Comparison of ENCODE assay signal across 33 cellular contexts in genomic region chr11:117075186-117075585, GRCh38. TPM values are rescaled to one million over a fixed set of nuclear protein-coding genes. Genes with fewer than 3 reads are reported as not detected.
DNase-seq lines count a peak whose midpoint lies in the region; ATAC-seq, FAIRE-seq and TF ChIP-seq lines count a peak whose summit lies in the region.
"Had no signal": no experiment of that assay in that cellular context is flagged by ENCODE, and none has a peak within 500 bp of the region (broad histone marks: within the 10 kb centered on the region; RNA-seq: fewer than 3 reads in every experiment).

No MANE protein-coding gene starts in this region.

- no peaks in the 10 kb centered on the region for H3K9me3 Mint-ChIP-seq in CD14-positive monocyte
- H3K9me3 Mint-ChIP-seq in activated T-helper 17 cell treated with anti-CD3 and anti-CD28 coated beads, Interleukin-2, amount 50 U/mL, for 72 hours, result no peaks in the 10 kb centered on the region
- no peaks in the 10 kb centered on the region for H3K9me3 Mint-ChIP-seq in CD4-positive, alpha-beta T cell
- H3K9me3 Mint-ChIP-seq: activated B cell treated with CpG ODN at 0.5 μM for 24 hours; activated T-cell treated with anti-CD3 and anti-CD28 coated beads, Interleukin-2, amount 50 U/mL, for 72 hours; effector memory CD8-positive, alpha-beta T cell; IgD-negative memory B cell had no signal

- H3K27ac Mint-ChIP-seq in CD14-positive monocyte, result peak overlapping the region in 6 of 7 donors; percentile 3 to 79 (median 52)
- H3K27ac Mint-ChIP-seq in activated T-helper 17 cell treated with anti-CD3 and anti-CD28 coated beads, Interleukin-2, amount 50 U/mL, for 72 hours, result no peak overlapping the region
- no peak overlapping the region for H3K27ac Mint-ChIP-seq in CD4-positive, alpha-beta T cell
- H3K27ac Mint-ChIP-seq: activated B cell treated with CpG ODN at 0.5 μM for 24 hours; activated CD8-positive, alpha-beta memory T cell treated with anti-CD3 and anti-CD28 coated beads, Interleukin-2, amount 10 ng/mL, durations not matched to agents 7 days and 5 days; activated T-cell treated with anti-CD3 and anti-CD28 coated beads, Interleukin-2, amount 50 U/mL, for 72 hours; progenitor cell of endocrine pancreas had no signal

- POLR2A ChIA-PET in HEK293 (lab: Yijun Ruan, JAX), result no interaction called here
- POLR2A ChIA-PET in CD4-positive, alpha-beta T cell (lab: Charles Lee), result no interaction called here
- POLR2A ChIA-PET in SK-N-SH (lab: Yijun Ruan, JAX), result no interaction called here

- H3K27me3 ChIP-seq in keratinocyte (ENCODE audit: control insufficient read depth, extremely low read depth, insufficient read depth, low read length), result no peaks in the 10 kb centered on the region
- H3K27me3 ChIP-seq in CD4-positive, alpha-beta T cell (ENCODE audit: control insufficient read depth, insufficient read depth, low read length), result no peaks in the 10 kb centered on the region
- H3K27me3 ChIP-seq in SK-N-SH (ENCODE audit: insufficient read depth), result no peaks in the 10 kb centered on the region
- H3K27me3 ChIP-seq: esophagus squamous epithelium, gastrocnemius medialis had no signal

- H4K20me1 ChIP-seq in keratinocyte (ENCODE audit: control insufficient read depth, extremely low read depth, insufficient read depth, low read length) (no peaks in the 10 kb centered on the region), SK-N-SH (ENCODE audit: insufficient read depth) (peaks cover 37% of the 10 kb centered on the region)

- peak; percentile 13 for ATAC-seq in activated T-helper 17 cell treated with anti-CD3 and anti-CD28 coated beads, Interleukin-2, amount 50 U/mL, for 72 hours (replicated peaks)
- ATAC-seq in GM18502 (IDR thresholded peaks at IDR 0.05; ENCODE audit: poor library complexity, unreplicated experiment), result no peak
- no peak for ATAC-seq in CD4-positive, alpha-beta T cell (ENCODE audit: poor library complexity)
- ATAC-seq in HG03159 (IDR thresholded peaks at IDR 0.05; ENCODE audit: unreplicated experiment), result no peak
- ATAC-seq: activated CD8-positive, alpha-beta memory T cell treated with anti-CD3 and anti-CD28 coated beads, Interleukin-2, amount 10 ng/mL, durations not matched to agents 7 days and 5 days; activated T-cell treated with anti-CD3 and anti-CD28 coated beads, Interleukin-2, amount 50 U/mL, for 72 hours; effector memory CD8-positive, alpha-beta T cell; gastrocnemius medialis; sciatic nerve had no signal

- peaks cover 62% of the 10 kb centered on the region for H3K4me1 Mint-ChIP-seq in CD14-positive monocyte
- H3K4me1 Mint-ChIP-seq in activated T-helper 17 cell treated with anti-CD3 and anti-CD28 coated beads, Interleukin-2, amount 50 U/mL, for 72 hours, result peaks cover 35% of the 10 kb centered on the region
- peaks cover 58% of the 10 kb centered on the region for H3K4me1 Mint-ChIP-seq in CD4-positive, alpha-beta T cell (ENCODE audit: low read depth)

- H3K9me3 ChIP-seq in HEK293 (ENCODE audit: control insufficient read depth, insufficient read depth, low read depth, low read length) (no peaks in the 10 kb centered on the region), keratinocyte (ENCODE audit: control insufficient read depth, low read depth, low read length) (no peaks in the 10 kb centered on the region), SK-N-SH (no peaks in the 10 kb centered on the region)
- no peaks in the 10 kb centered on the region for H3K9me3 ChIP-seq in CD4-positive, alpha-beta T cell (ENCODE audit: control insufficient read depth, low read length)
- H3K9me3 ChIP-seq: esophagus squamous epithelium, gastrocnemius medialis had no signal

- no peak for TF ChIP-seq RAD21 in SK-N-SH (IDR thresholded peaks at IDR 0.05; ENCODE audit: low read length)

- no peak for TF ChIP-seq EP300 in SK-N-SH (IDR thresholded peaks at IDR 0.05; ENCODE audit: borderline replicate concordance in 1 of 2, low read depth in 1 of 2, low read length in 1 of 2)

- no peak overlapping the region for H3K4me3 ChIP-seq in HEK293 (ENCODE audit: low read depth, low read length)
- H3K4me3 ChIP-seq in keratinocyte (ENCODE audit: control insufficient read depth in 2 of 3, extremely low read depth in 1 of 3, insufficient read depth in 2 of 3, low read depth in 1 of 3, low read length in 3 of 3), result no peak overlapping the region
- no peak overlapping the region for H3K4me3 ChIP-seq in SK-N-SH (ENCODE audit: low read depth in 2 of 2, low read length in 1 of 2)
- H3K4me3 ChIP-seq: coronary artery, esophagus squamous epithelium, gastrocnemius medialis had no signal

- DNase-seq in CD14-positive monocyte (ENCODE audit: low spot score) (no peak), keratinocyte (ENCODE audit: low read depth, low spot score) (peak; percentile 53), SK-N-SH (no peak)
- no peak for DNase-seq in CD4-positive, alpha-beta T cell
- DNase-seq: activated B cell treated with CpG ODN at 0.5 μM for 24 hours; activated CD4-positive, alpha-beta T cell treated with anti-CD3 and anti-CD28 coated beads, Interleukin-2, amount 50 U/mL, for 1 hour; activated CD8-positive, alpha-beta memory T cell treated with anti-CD3 and anti-CD28 coated beads, Interleukin-2, amount 10 ng/mL, durations not matched to agents 7 days and 5 days; activated naive CD4-positive, alpha-beta T cell treated with anti-CD3 and anti-CD28 coated beads, Interleukin-2, amount 50 U/mL, for 16 hours; activated T-cell treated with anti-CD3 and anti-CD28 coated beads, Interleukin-2, amount 50 U/mL, for 72 hours; C1 segment of cervical spinal cord; DND-41; effector memory CD8-positive, alpha-beta T cell; esophagus squamous epithelium; gastrocnemius medialis; hippocampal formation; mesendoderm; NCI-H1436; NCI-H2081 treated with DMSO at 0.1 percent for 48 hours; NCI-H345; NCI-H748 treated with DMSO at 0.1 percent for 48 hours; stimulated activated CD4-positive, alpha-beta T cell treated with anti-CD3 and anti-CD28 coated beads, Interleukin-12 subunit alpha, Interleukin-12 subunit beta, amount 100 ng/mL, for 4 hours; stimulated activated CD4-positive, alpha-beta T cell treated with anti-CD3 and anti-CD28 coated beads, Interleukin-4, amount 100 ng/mL, for 1 hour; T-helper 9 cell had no signal

- no peaks in the 10 kb centered on the region for H3K27me3 Mint-ChIP-seq in CD14-positive monocyte (ENCODE audit: low read depth in 3 of 3)
- no peaks in the 10 kb centered on the region for H3K27me3 Mint-ChIP-seq in activated T-helper 17 cell treated with anti-CD3 and anti-CD28 coated beads, Interleukin-2, amount 50 U/mL, for 72 hours
- no peaks in the 10 kb centered on the region for H3K27me3 Mint-ChIP-seq in CD4-positive, alpha-beta T cell
- H3K27me3 Mint-ChIP-seq: activated B cell treated with CpG ODN at 0.5 μM for 24 hours; activated CD8-positive, alpha-beta memory T cell treated with anti-CD3 and anti-CD28 coated beads, Interleukin-2, amount 10 ng/mL, durations not matched to agents 7 days and 5 days; effector memory CD8-positive, alpha-beta T cell; IgD-negative memory B cell; progenitor cell of endocrine pancreas had no signal

- no peaks in the 10 kb centered on the region for H3K36me3 Mint-ChIP-seq in CD14-positive monocyte
- no peaks in the 10 kb centered on the region for H3K36me3 Mint-ChIP-seq in activated T-helper 17 cell treated with anti-CD3 and anti-CD28 coated beads, Interleukin-2, amount 50 U/mL, for 72 hours (ENCODE audit: low read depth)
- no peaks in the 10 kb centered on the region for H3K36me3 Mint-ChIP-seq in CD4-positive, alpha-beta T cell (ENCODE audit: low read depth)

- peaks cover 63% of the 10 kb centered on the region for H3K79me2 ChIP-seq in keratinocyte (ENCODE audit: control insufficient read depth, insufficient read depth, low read length)
- peaks cover 54% of the 10 kb centered on the region for H3K79me2 ChIP-seq in SK-N-SH (ENCODE audit: insufficient read depth)

- H3K9me2 ChIP-seq in SK-N-SH, result no peaks in the 10 kb centered on the region

- WGBS in SK-N-SH (ENCODE audit: low lambda C conversion rate), result 73% methylated on average over 1 of the region's 1 CpG

- no peak overlapping the region for H3K4me2 ChIP-seq in keratinocyte (ENCODE audit: control insufficient read depth, extremely low read depth, insufficient read depth, low read depth, low read length)
- H3K4me2 ChIP-seq in SK-N-SH, result no peak overlapping the region

- H3K9ac ChIP-seq in keratinocyte (ENCODE audit: control insufficient read depth, extremely low read depth, insufficient read depth, low read length) (no peak overlapping the region), SK-N-SH (no peak overlapping the region)

- peaks cover 18% of the 10 kb centered on the region for H3F3A ChIP-seq in SK-N-SH (replicated peaks; ENCODE audit: insufficient read depth)

- H3K9me1 ChIP-seq in keratinocyte (ENCODE audit: control insufficient read depth, extremely low read depth, insufficient read depth, low read length), result no peaks in the 10 kb centered on the region

- peaks cover 7% of the 10 kb centered on the region for H3K4me1 ChIP-seq in HEK293 (ENCODE audit: control insufficient read depth, insufficient read depth, low read length)
- peaks cover 56% of the 10 kb centered on the region for H3K4me1 ChIP-seq in keratinocyte (ENCODE audit: control insufficient read depth, extremely low read depth, insufficient read depth, low read length)
- peaks cover 0 to 27% of the 10 kb centered on the region in 2 experiments; a peak in 3 of 4 replicates for H3K4me1 ChIP-seq in SK-N-SH (ENCODE audit: control insufficient read depth in 1 of 2, insufficient read depth in 2 of 2, low read depth in 1 of 2, low read length in 1 of 2)

- dilution Hi-C loops in keratinocyte (cut with MboI; ENCODE audit: extremely low pct_ligation_motif_present, low sequenced_read_pairs), result no loop called here

- FAIRE-seq in keratinocyte (lab: Jason Lieb, UNC), result no peak
- FAIRE-seq: GM12892, urothelium cell line had no signal

- no peak overlapping the region for H2AFZ ChIP-seq in keratinocyte (ENCODE audit: control insufficient read depth, low read length)
- no peak overlapping the region for H2AFZ ChIP-seq in SK-N-SH (ENCODE audit: low read depth)

- intact Hi-C loops in CD14-positive monocyte (cut with micrococcal nuclease), result no loop called here
- intact Hi-C loops in CD4-positive, alpha-beta T cell (cut with DNase I, micrococcal nuclease), result no loop called here

- CTCF ChIA-PET in HEK293 (lab: Yijun Ruan, JAX), result interaction anchor here (0.6 to 1.7 kb wide), 4 partner anchors 16 to 284 kb away, joined by 3 to 4 read pairs (median 4); partner anchors contain the start of gene APOA5
- CTCF ChIA-PET in CD4-positive, alpha-beta T cell (lab: Charles Lee), result interaction anchor here (0.6 to 1.2 kb wide), 2 partner anchors 178 to 195 kb away, joined by 3 read pairs; no protein-coding TSS in a partner anchor
- CTCF ChIA-PET in SK-N-SH (lab: Yijun Ruan, JAX), result no interaction called here

- H3K27ac ChIP-seq in HEK293 (ENCODE audit: extremely low read depth, low read depth, low read length), result no peak overlapping the region
- no peak overlapping the region for H3K27ac ChIP-seq in keratinocyte (ENCODE audit: control insufficient read depth, insufficient read depth, low read length)
- H3K27ac ChIP-seq in CD4-positive, alpha-beta T cell (ENCODE audit: low read depth, low read length), result no peak overlapping the region
- no peak overlapping the region for H3K27ac ChIP-seq in SK-N-SH (ENCODE audit: low read depth in 2 of 2, low read length in 1 of 2)
- H3K27ac ChIP-seq: coronary artery, esophagus squamous epithelium had no signal

- H3K36me3 ChIP-seq in HEK293 (ENCODE audit: control insufficient read depth in 2 of 2, insufficient read depth in 1 of 2, low read length in 2 of 2), result no peaks in the 10 kb centered on the region
- H3K36me3 ChIP-seq in keratinocyte (ENCODE audit: control insufficient read depth in 2 of 2, extremely low read depth in 1 of 2, insufficient read depth in 2 of 2, low read length in 2 of 2), result no peaks in the 10 kb centered on the region
- no peaks in the 10 kb centered on the region for H3K36me3 ChIP-seq in SK-N-SH (replicated peaks in 1 of 2; ENCODE audit: control insufficient read depth in 1 of 2, insufficient read depth in 2 of 2, low read length in 1 of 2)
- H3K36me3 ChIP-seq: esophagus squamous epithelium, gastrocnemius medialis had no signal

- H3K4me3 Mint-ChIP-seq in CD14-positive monocyte, result no peak overlapping the region
- no peak overlapping the region for H3K4me3 Mint-ChIP-seq in activated T-helper 17 cell treated with anti-CD3 and anti-CD28 coated beads, Interleukin-2, amount 50 U/mL, for 72 hours
- H3K4me3 Mint-ChIP-seq in CD4-positive, alpha-beta T cell, result no peak overlapping the region
- H3K4me3 Mint-ChIP-seq: activated B cell treated with CpG ODN at 0.5 μM for 24 hours; activated CD8-positive, alpha-beta memory T cell treated with anti-CD3 and anti-CD28 coated beads, Interleukin-2, amount 10 ng/mL, durations not matched to agents 7 days and 5 days; activated T-cell treated with anti-CD3 and anti-CD28 coated beads, Interleukin-2, amount 50 U/mL, for 72 hours; effector memory CD8-positive, alpha-beta T cell had no signal

- TF ChIP-seq CTCF in CD14-positive monocyte (IDR thresholded peaks at IDR 0.05) (no peak), HEK293 (tag by site-specific recombination; IDR thresholded peaks at IDR 0.05) (no peak), keratinocyte (optimal IDR thresholded peaks at IDR 0.05 in 1 of 3, IDR thresholded peaks at IDR 0.05 in 1 of 3, conservative IDR thresholded peaks at IDR 0.05 in 1 of 3; ENCODE audit: extremely low read depth in 1 of 3, insufficient read depth in 2 of 3, low read length in 3 of 3) (no peak), SK-N-SH (IDR thresholded peaks at IDR 0.05) (no peak)
- no peak for TF ChIP-seq CTCF in CD4-positive, alpha-beta T cell (IDR thresholded peaks at IDR 0.05)

RNA-seq across cellular contexts. Expression of gene SIK3, which starts 23.0 kb away (rescaled TPM):
- polyA plus RNA-seq in CD14-positive monocyte (10 to 100 TPM; 18.3 to 20.0 TPM), keratinocyte (4.4 to 10.7 TPM (median 8.2 TPM) in 3 replicates), SK-N-SH (2012; rRNA removed) (4.5 and 5.1 TPM in 2 replicates)
- 10 to 100 TPM; 41.9 to 55.7 TPM for total RNA-seq in activated T-helper 17 cell treated with anti-CD3 and anti-CD28 coated beads, Interleukin-2, amount 50 U/mL, for 72 hours
- polyA plus RNA-seq in keratinocyte (2011; ENCODE audit: low read depth), result 13.4 TPM
- 9.1 and 10.4 TPM in 2 replicates for polyA plus RNA-seq in keratinocyte (2011; cell fraction: cytosol; rRNA removed)
- 27.3 and 28.8 TPM in 2 replicates for polyA plus RNA-seq in keratinocyte (2011; cell fraction: nucleus; rRNA removed)
- 9.5 and 15.3 TPM in 2 replicates for polyA plus RNA-seq in keratinocyte (2012; ENCODE audit: low replicate concordance)
- polyA minus RNA-seq in keratinocyte, result 14.6 to 51.7 TPM (median 22.5 TPM) in 3 replicates
- 12.1 TPM for polyA minus RNA-seq in keratinocyte (2011; cell fraction: cytosol; rRNA and poly(A)+ RNA removed)
- polyA minus RNA-seq in keratinocyte (2011; cell fraction: nucleus; rRNA and poly(A)+ RNA removed), result 21.2 and 44.1 TPM in 2 replicates
- total RNA-seq in CD4-positive, alpha-beta T cell, result 10 to 100 TPM; 81.4 to 86.1 TPM
- 4.5 and 4.9 TPM in 2 replicates for polyA plus RNA-seq in SK-N-SH (2012; cell fraction: cytosol; rRNA removed)
- polyA plus RNA-seq in SK-N-SH (2012; cell fraction: nucleus; rRNA removed), result 14.0 and 15.9 TPM in 2 replicates

Comparison
In these comparisons a context has a peak if more than half of its experiments do, and no peak if none do; other contexts are left out.
1. H3K27ac Mint-ChIP-seq: peak in CD14-positive monocyte (6 of 7); none in activated T-helper 17 cell treated with anti-CD3 and anti-CD28 coated beads, Interleukin-2, amount 50 U/mL, for 72 hours (single experiment) and CD4-positive, alpha-beta T cell (single experiment).